In the genomic region with DNA sequence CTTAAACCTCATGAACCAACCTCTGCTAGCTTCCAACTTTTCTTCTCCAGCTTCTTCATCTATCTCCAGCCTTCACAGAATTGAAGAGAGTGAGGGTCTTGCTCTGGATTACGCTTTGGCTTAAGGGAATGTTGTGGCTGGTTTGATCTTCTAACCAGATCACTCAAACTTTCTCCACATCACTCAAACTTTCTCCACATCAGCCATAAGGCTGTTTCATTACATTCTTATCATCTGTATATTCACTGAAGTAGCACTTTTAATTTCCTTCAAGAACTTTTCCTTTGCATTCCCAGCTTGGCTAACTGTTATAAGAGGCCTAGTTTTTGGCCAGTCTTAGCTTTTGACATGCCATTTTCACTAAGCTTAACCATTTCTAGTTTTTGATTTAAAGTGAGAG, we compare ENCODE assay signal across 17 cellular contexts. TPM values are rescaled to one million over a fixed set of nuclear protein-coding genes. Genes with fewer than 3 reads are reported as not detected.
A peak's percentile ranks its signal among the peaks of the same experiment; 100 is the strongest.
DNase-seq lines count a peak whose midpoint lies in the region; ATAC-seq and TF ChIP-seq lines count a peak whose summit lies in the region.
"Had no signal": no experiment of that assay in that cellular context is flagged by ENCODE, and none has a peak within 500 bp of the region (broad histone marks: within the 10 kb centered on the region; RNA-seq: fewer than 3 reads in every experiment).

No MANE protein-coding gene starts in this region.

- DNase-seq in natural killer cell (no peak), WTC11 (ENCODE audit: low spot score) (no peak), immature natural killer cell (no peak), ureter (ENCODE audit: low spot score) (no peak), NCI-H2171 (lab: John Stamatoyannopoulos, UW) (no peak)
- DNase-seq in natural killer cell treated with Interleukin-12 subunit alpha and Interleukin-12 subunit beta and Interleukin-15 and Interleukin-18, amount 100 ng/mL, for 72 hours (ENCODE audit: low spot score): no peak
- no peak for DNase-seq in stimulated activated effector memory CD8-positive, alpha-beta T cell treated with anti-CD3 and anti-CD28 coated beads, Interleukin-12 subunit alpha, Interleukin-12 subunit beta, amount 100 ng/mL, for 72 hours (ENCODE audit: low spot score in 2 of 2)
- DNase-seq: BE2C, DMS53, GF-D8, GM23248, H7, KG1 had no signal

- H3K9me3 Mint-ChIP-seq in natural killer cell (no peaks in the 10 kb centered on the region), WTC11 (no peaks in the 10 kb centered on the region), immature natural killer cell (no peaks in the 10 kb centered on the region)
- no peaks in the 10 kb centered on the region for H3K9me3 Mint-ChIP-seq in natural killer cell treated with Interleukin-12 subunit alpha and Interleukin-12 subunit beta and Interleukin-15 and Interleukin-18, amount 100 ng/mL, for 72 hours
- H3K9me3 Mint-ChIP-seq in stimulated activated effector memory CD8-positive, alpha-beta T cell treated with anti-CD3 and anti-CD28 coated beads, Interleukin-12 subunit alpha, Interleukin-12 subunit beta, amount 100 ng/mL, for 72 hours: no peaks in the 10 kb centered on the region
- H3K9me3 Mint-ChIP-seq: IgD-negative memory B cell had no signal

- intact Hi-C loops in natural killer cell (cut with micrococcal nuclease): no loop called here

- CTCF ChIA-PET in WTC11 (lab: Charles Lee): no interaction called here

- POLR2A ChIA-PET in WTC11 (lab: Charles Lee): no interaction called here

- ATAC-seq in natural killer cell (no peak), WTC11 (no peak), HG03571 (IDR thresholded peaks at IDR 0.05; ENCODE audit: unreplicated experiment) (no peak)
- no peak for ATAC-seq in natural killer cell treated with Interleukin-12 subunit alpha and Interleukin-12 subunit beta and Interleukin-15 and Interleukin-18, amount 100 ng/mL, for 72 hours
- ATAC-seq in stimulated activated effector memory CD8-positive, alpha-beta T cell treated with anti-CD3 and anti-CD28 coated beads, Interleukin-12 subunit alpha, Interleukin-12 subunit beta, amount 100 ng/mL, for 72 hours: no peak

- H3K27me3 Mint-ChIP-seq in natural killer cell (ENCODE audit: low read depth in 2 of 2): no peaks in the 10 kb centered on the region
- no peaks in the 10 kb centered on the region for H3K27me3 Mint-ChIP-seq in natural killer cell treated with Interleukin-12 subunit alpha and Interleukin-12 subunit beta and Interleukin-15 and Interleukin-18, amount 100 ng/mL, for 72 hours
- no peaks in the 10 kb centered on the region for H3K27me3 Mint-ChIP-seq in WTC11 (ENCODE audit: low read depth)
- peaks cover 2% of the 10 kb centered on the region in 3 donors for H3K27me3 Mint-ChIP-seq in immature natural killer cell (ENCODE audit: low read depth in 3 of 3)
- H3K27me3 Mint-ChIP-seq: IgD-negative memory B cell had no signal

- TF ChIP-seq CTCF in natural killer cell (IDR thresholded peaks at IDR 0.05): no peak
- TF ChIP-seq CTCF in WTC11 (IDR thresholded peaks at IDR 0.05): no peak

- H3K27ac Mint-ChIP-seq in natural killer cell: peak overlapping the region; percentile 25 to 79
- no peak overlapping the region for H3K27ac Mint-ChIP-seq in natural killer cell treated with Interleukin-12 subunit alpha and Interleukin-12 subunit beta and Interleukin-15 and Interleukin-18, amount 100 ng/mL, for 72 hours
- H3K27ac Mint-ChIP-seq in WTC11: peak overlapping the region; percentile 37; the same call in 1 of the 2 replicates
- peak overlapping the region in 5 of 6 donors; percentile 9 to 68 (median 13) for H3K27ac Mint-ChIP-seq in immature natural killer cell
- peak overlapping the region; percentile 26 for H3K27ac Mint-ChIP-seq in stimulated activated effector memory CD8-positive, alpha-beta T cell treated with anti-CD3 and anti-CD28 coated beads, Interleukin-12 subunit alpha, Interleukin-12 subunit beta, amount 100 ng/mL, for 72 hours

- H3K36me3 Mint-ChIP-seq in natural killer cell (peaks cover 6% of the 10 kb centered on the region), WTC11 (peaks cover 3% of the 10 kb centered on the region; the same call in 1 of the 2 replicates), immature natural killer cell (peaks cover 0 to 18% (median 6%) of the 10 kb centered on the region in 3 donors)
- peaks cover 20% of the 10 kb centered on the region for H3K36me3 Mint-ChIP-seq in natural killer cell treated with Interleukin-12 subunit alpha and Interleukin-12 subunit beta and Interleukin-15 and Interleukin-18, amount 100 ng/mL, for 72 hours
- peaks cover 58% of the 10 kb centered on the region for H3K36me3 Mint-ChIP-seq in stimulated activated effector memory CD8-positive, alpha-beta T cell treated with anti-CD3 and anti-CD28 coated beads, Interleukin-12 subunit alpha, Interleukin-12 subunit beta, amount 100 ng/mL, for 72 hours

- H3K4me1 Mint-ChIP-seq in natural killer cell (peaks cover 61 to 82% of the 10 kb centered on the region in 2 donors), WTC11 (no peaks in the 10 kb centered on the region), immature natural killer cell (peaks cover 67 to 97% of the 10 kb centered on the region in 2 donors)
- H3K4me1 Mint-ChIP-seq in natural killer cell treated with Interleukin-12 subunit alpha and Interleukin-12 subunit beta and Interleukin-15 and Interleukin-18, amount 100 ng/mL, for 72 hours (ENCODE audit: low read depth in 2 of 2): peaks cover 48 to 55% of the 10 kb centered on the region in 2 donors
- peaks cover 60% of the 10 kb centered on the region for H3K4me1 Mint-ChIP-seq in stimulated activated effector memory CD8-positive, alpha-beta T cell treated with anti-CD3 and anti-CD28 coated beads, Interleukin-12 subunit alpha, Interleukin-12 subunit beta, amount 100 ng/mL, for 72 hours

- H3K4me3 Mint-ChIP-seq in natural killer cell (no peak overlapping the region), WTC11 (no peak overlapping the region), immature natural killer cell (peak overlapping the region in 1 of 5 donors; percentile 23)
- H3K4me3 Mint-ChIP-seq in natural killer cell treated with Interleukin-12 subunit alpha and Interleukin-12 subunit beta and Interleukin-15 and Interleukin-18, amount 100 ng/mL, for 72 hours: no peak overlapping the region
- H3K4me3 Mint-ChIP-seq in stimulated activated effector memory CD8-positive, alpha-beta T cell treated with anti-CD3 and anti-CD28 coated beads, Interleukin-12 subunit alpha, Interleukin-12 subunit beta, amount 100 ng/mL, for 72 hours: no peak overlapping the region
- H3K4me3 Mint-ChIP-seq: IgD-negative memory B cell had no signal

TF ChIP-seq in WTC11, 78 proteins besides CTCF, POLR2A, EP300 and RAD21:
- TF ChIP-seq EMX1 (CRISPR knock-in tag; IDR thresholded peaks at IDR 0.05) (no peak), RORB (CRISPR knock-in tag; IDR thresholded peaks at IDR 0.05) (no peak), ZNF263 (CRISPR knock-in tag; IDR thresholded peaks at IDR 0.05; ENCODE audit: low read depth) (no peak), RELA (CRISPR knock-in tag; IDR thresholded peaks at IDR 0.05; ENCODE audit: borderline replicate concordance) (no peak), ZNF232 (CRISPR knock-in tag; IDR thresholded peaks at IDR 0.05) (no peak)

RNA-seq across cellular contexts. Expression of a gene that starts 52.3 kb away (rescaled TPM):
- total RNA-seq in natural killer cell (not detected), WTC11 (2021) (not detected in 3 replicates), ureter (not detected)
- not detected for total RNA-seq in natural killer cell treated with Interleukin-12 subunit alpha and Interleukin-12 subunit beta and Interleukin-15 and Interleukin-18, amount 100 ng/mL, for 72 hours
- not detected for polyA plus RNA-seq in immature natural killer cell
- total RNA-seq: A172, GM23248, H7, HT-29 had no signal
- polyA plus RNA-seq: GM23248, IgD-negative memory B cell had no signal

Comparison
In these comparisons a context has a peak if more than half of its experiments do, and no peak if none do; other contexts are left out.
1. H3K27ac Mint-ChIP-seq: peak in natural killer cell (2 of 2), WTC11 (single experiment), immature natural killer cell (5 of 6) and stimulated activated effector memory CD8-positive, alpha-beta T cell treated with anti-CD3 and anti-CD28 coated beads, Interleukin-12 subunit alpha, Interleukin-12 subunit beta, amount 100 ng/mL, for 72 hours (single experiment); none in natural killer cell treated with Interleukin-12 subunit alpha and Interleukin-12 subunit beta and Interleukin-15 and Interleukin-18, amount 100 ng/mL, for 72 hours (0 of 2).